In the genomic region with DNA sequence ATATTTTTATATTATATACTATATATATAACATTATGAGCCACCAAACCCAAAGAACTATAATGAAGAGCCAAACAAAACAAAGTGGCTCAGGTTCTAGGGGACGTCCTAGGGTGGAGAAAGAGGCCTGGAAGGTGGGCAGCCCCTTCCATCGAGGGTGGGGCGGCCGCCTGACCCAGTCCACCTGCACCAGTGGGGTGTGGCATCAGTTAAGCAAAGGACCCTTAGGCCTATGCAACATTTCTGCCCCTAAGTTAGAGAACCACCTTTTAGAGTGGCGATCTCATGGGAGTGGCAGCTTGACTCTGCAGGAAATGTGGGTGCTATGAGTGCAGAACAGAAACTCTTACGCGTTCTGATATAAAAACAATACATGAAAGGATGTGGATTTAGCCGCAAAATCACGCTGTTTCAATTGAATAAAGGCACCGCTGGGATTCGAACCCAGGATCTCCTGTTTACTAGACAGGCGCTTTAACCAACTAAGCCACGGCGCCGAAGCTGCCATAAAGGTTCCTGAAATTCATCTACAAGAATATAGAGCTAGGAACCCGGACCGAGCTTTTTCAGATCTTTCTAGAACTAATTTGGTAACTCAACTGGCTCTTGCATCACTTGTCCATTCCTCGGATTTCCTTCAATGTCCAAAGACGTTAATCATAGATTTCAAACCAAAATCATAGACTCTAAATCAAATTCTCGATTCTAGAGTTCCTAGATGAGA, we compare ENCODE assay signal across 8 cellular contexts. TPM values are rescaled to one million over a fixed set of nuclear protein-coding genes. Genes with fewer than 3 reads are reported as not detected.
DNase-seq lines count a peak whose midpoint lies in the region; ATAC-seq lines count a peak whose summit lies in the region.

No MANE protein-coding gene starts in this region.

- no peaks in the 10 kb centered on the region for H3K9me3 Mint-ChIP-seq in activated CD4-positive, alpha-beta memory T cell treated with anti-CD3 and anti-CD28 coated beads for 36 hours
- H3K9me3 Mint-ChIP-seq in naive B cell = peaks cover 0 to 14% (median 0%) of the 10 kb centered on the region in 7 donors
- H3K9me3 Mint-ChIP-seq in stimulated activated naive CD8-positive, alpha-beta T cell treated with anti-CD3 and anti-CD28 coated beads, Interleukin-15, amount 100 ng/mL, for 72 hours = no peaks in the 10 kb centered on the region

- H3K27me3 Mint-ChIP-seq in activated CD4-positive, alpha-beta memory T cell treated with anti-CD3 and anti-CD28 coated beads for 36 hours = peaks cover 10% of the 10 kb centered on the region
- H3K27me3 Mint-ChIP-seq in naive B cell = peaks cover 0 to 6% (median 6%) of the 10 kb centered on the region in 3 donors
- no peaks in the 10 kb centered on the region for H3K27me3 Mint-ChIP-seq in stimulated activated naive CD8-positive, alpha-beta T cell treated with anti-CD3 and anti-CD28 coated beads, Interleukin-15, amount 100 ng/mL, for 72 hours

- H3K36me3 Mint-ChIP-seq in activated CD4-positive, alpha-beta memory T cell treated with anti-CD3 and anti-CD28 coated beads for 36 hours = peaks cover 53% of the 10 kb centered on the region
- peaks cover 24 to 49% of the 10 kb centered on the region in 2 donors for H3K36me3 Mint-ChIP-seq in naive B cell

- H3K4me1 Mint-ChIP-seq in activated CD4-positive, alpha-beta memory T cell treated with anti-CD3 and anti-CD28 coated beads for 36 hours (ENCODE audit: low read depth) = peaks cover 38% of the 10 kb centered on the region
- peaks cover 60 to 68% (median 62%) of the 10 kb centered on the region in 3 donors for H3K4me1 Mint-ChIP-seq in naive B cell
- H3K4me1 Mint-ChIP-seq in stimulated activated naive CD8-positive, alpha-beta T cell treated with anti-CD3 and anti-CD28 coated beads, Interleukin-15, amount 100 ng/mL, for 72 hours = peaks cover 62% of the 10 kb centered on the region

- POLR2A ChIA-PET in activated CD4-positive, alpha-beta memory T cell treated with anti-CD3 and anti-CD28 coated beads for 36 hours (lab: Charles Lee) = interaction anchor here (1.2 to 7.9 kb wide), 8 partner anchors 10 to 106 kb away, joined by 3 to 134 read pairs (median 6); a partner anchor contains a TSS

- ATAC-seq in naive B cell (ENCODE audit: low read depth in 2 of 2) (no peak), GM18867 (IDR thresholded peaks at IDR 0.05; ENCODE audit: unreplicated experiment) (no peak)
- ATAC-seq in stimulated activated naive CD8-positive, alpha-beta T cell treated with anti-CD3 and anti-CD28 coated beads, Interleukin-15, amount 100 ng/mL, for 72 hours = peak; percentile 18

- intact Hi-C loops in activated CD4-positive, alpha-beta memory T cell treated with anti-CD3 and anti-CD28 coated beads for 36 hours (cut with micrococcal nuclease) = loop anchor here (1.0 kb wide), 1 partner anchor 21 kb away; no protein-coding TSS in a partner anchor

- peak overlapping the region; percentile 24 for H3K4me3 Mint-ChIP-seq in activated CD4-positive, alpha-beta memory T cell treated with anti-CD3 and anti-CD28 coated beads for 36 hours
- peak overlapping the region in 7 of 8 donors; percentile 49 to 93 (median 62) for H3K4me3 Mint-ChIP-seq in naive B cell
- H3K4me3 Mint-ChIP-seq in stimulated activated naive CD8-positive, alpha-beta T cell treated with anti-CD3 and anti-CD28 coated beads, Interleukin-15, amount 100 ng/mL, for 72 hours = peak overlapping the region; percentile 58

- DNase-seq in Daoy (ENCODE audit: low read depth) = peak; percentile 69
- peak; percentile 93 for DNase-seq in NCI-H1694 treated with DMSO at 0.1 percent for 48 hours (lab: John Stamatoyannopoulos, UW)
- peak; percentile 86 for DNase-seq in activated CD4-positive, alpha-beta memory T cell treated with anti-CD3 and anti-CD28 coated beads for 36 hours
- peak; percentile 35 for DNase-seq in effector CD8-positive, alpha-beta T cell (lab: John Stamatoyannopoulos, UW)
- peak; percentile 54 for DNase-seq in naive B cell
- DNase-seq in stimulated activated naive CD8-positive, alpha-beta T cell treated with anti-CD3 and anti-CD28 coated beads, Interleukin-15, amount 100 ng/mL, for 72 hours = peak; percentile 67 to 86
- no peak for DNase-seq in NCI-H524 treated with DMSO at 0.1 percent for 48 hours (lab: John Stamatoyannopoulos, UW)

- CTCF ChIA-PET in activated CD4-positive, alpha-beta memory T cell treated with anti-CD3 and anti-CD28 coated beads for 36 hours (lab: Charles Lee) = interaction anchor here (0.8 to 1.5 kb wide), 4 partner anchors 16 to 39 kb away, joined by 3 to 4 read pairs (median 4); a partner anchor contains a TSS

- peak overlapping the region; percentile 81 for H3K27ac Mint-ChIP-seq in activated CD4-positive, alpha-beta memory T cell treated with anti-CD3 and anti-CD28 coated beads for 36 hours
- H3K27ac Mint-ChIP-seq in naive B cell = peak overlapping the region; percentile 3 to 100 (median 89)
- peak overlapping the region; percentile 85 to 96 for H3K27ac Mint-ChIP-seq in stimulated activated naive CD8-positive, alpha-beta T cell treated with anti-CD3 and anti-CD28 coated beads, Interleukin-15, amount 100 ng/mL, for 72 hours

RNA-seq across cellular contexts. Expression of a gene that starts 15.6 kb away (rescaled TPM):
- total RNA-seq in Daoy (2014; rRNA removed; shearing (Covaris generic)) = 105 and 136 TPM in 2 replicates
- total RNA-seq in activated CD4-positive, alpha-beta memory T cell treated with anti-CD3 and anti-CD28 coated beads for 36 hours = 100 to 1,000 TPM; 184 TPM
- not detected for polyA plus RNA-seq in naive B cell (ENCODE audit: low read depth in 6 of 6)

RNA-seq across cellular contexts. Expression of a gene that starts 21.9 kb away (rescaled TPM):
- 1.7 and 1.8 TPM in 2 replicates for total RNA-seq in Daoy (2014; rRNA removed; shearing (Covaris generic))
- total RNA-seq in activated CD4-positive, alpha-beta memory T cell treated with anti-CD3 and anti-CD28 coated beads for 36 hours = 10 to 100 TPM; 64.7 to 79.2 TPM
- polyA plus RNA-seq in naive B cell (ENCODE audit: low read depth in 6 of 6) = 10 to 100 TPM; 13.5 to 34.9 (median 22.3) TPM

RNA-seq across cellular contexts. Expression of a gene that starts 23.1 kb away (rescaled TPM):
- 35.1 and 37.1 TPM in 2 replicates for total RNA-seq in Daoy (2014; rRNA removed; shearing (Covaris generic))
- total RNA-seq in activated CD4-positive, alpha-beta memory T cell treated with anti-CD3 and anti-CD28 coated beads for 36 hours = 100 to 1,000 TPM; 102 to 105 TPM
- 10 to 100 TPM; 11.6 to 29.8 (median 17.9) TPM for polyA plus RNA-seq in naive B cell (ENCODE audit: low read depth in 6 of 6)

RNA-seq across cellular contexts. Expression of a gene that starts 36.0 kb away (rescaled TPM):
- 3.3 and 3.6 TPM in 2 replicates for total RNA-seq in Daoy (2014; rRNA removed; shearing (Covaris generic))
- total RNA-seq in activated CD4-positive, alpha-beta memory T cell treated with anti-CD3 and anti-CD28 coated beads for 36 hours = 1 to 10 TPM; 7.9 to 8.3 TPM
- polyA plus RNA-seq in naive B cell (ENCODE audit: low read depth in 6 of 6) = 10 to 100 TPM; 14.8 to 24.2 (median 20.4) TPM

RNA-seq across cellular contexts. Expression of a gene that starts 49.8 kb away (rescaled TPM):
- total RNA-seq in Daoy (2014; rRNA removed; shearing (Covaris generic)) = 23.4 TPM in 2 replicates
- total RNA-seq in activated CD4-positive, alpha-beta memory T cell treated with anti-CD3 and anti-CD28 coated beads for 36 hours = 10 to 100 TPM; 32.6 to 35.3 TPM
- 10 to 100 TPM; 29.9 to 42.3 (median 34.7) TPM for polyA plus RNA-seq in naive B cell (ENCODE audit: low read depth in 6 of 6)

Comparison
In these comparisons a context has a peak if more than half of its experiments do, and no peak if none do; other contexts are left out.
1. RNA of a gene that starts 21.9 kb away (total RNA-seq): 64.7 to 79.2 TPM in activated CD4-positive, alpha-beta memory T cell treated with anti-CD3 and anti-CD28 coated beads for 36 hours; 1.7 to 1.8 TPM in Daoy; every median in the first group is over 10 times any median in the second.
2. Peak in every context shown above with its lines, with median percentiles within 50 percentile points of each other: H3K27ac Mint-ChIP-seq and H3K4me3 Mint-ChIP-seq.